ENCODE assay signal across 1 cellular context in genomic region chrX:52934704-52935468, GRCh38.
TF ChIP-seq lines count a peak whose summit lies in the region.

No MANE protein-coding gene starts in this region.

TF ChIP-seq in HepG2, 621 proteins besides CTCF, POLR2A, EP300 and RAD21 (continued from another document and continues in another):
- no peak for TF ChIP-seq LBX2 (CRISPR knock-in tag; IDR thresholded peaks at IDR 0.05; ENCODE audit: borderline replicate concordance)
- no peak for TF ChIP-seq RARG (CRISPR knock-in tag; IDR thresholded peaks at IDR 0.05; ENCODE audit: low read depth)
- TF ChIP-seq THAP8 (CRISPR knock-in tag; IDR thresholded peaks at IDR 0.05; ENCODE audit: borderline replicate concordance), result no peak
- no peak; the same call in 1 of the 2 replicates for TF ChIP-seq IKZF5 (CRISPR knock-in tag; IDR thresholded peaks at IDR 0.05)
- TF ChIP-seq ZNF512B (CRISPR knock-in tag; IDR thresholded peaks at IDR 0.05; ENCODE audit: borderline replicate concordance), result no peak
- TF ChIP-seq ZBTB33 (CRISPR knock-in tag; IDR thresholded peaks at IDR 0.05), result no peak
- no peak for TF ChIP-seq ZBTB2 (CRISPR knock-in tag; IDR thresholded peaks at IDR 0.05; ENCODE audit: low read depth)
- TF ChIP-seq ZNF784 (CRISPR knock-in tag; IDR thresholded peaks at IDR 0.05; ENCODE audit: borderline replicate concordance), result no peak
- no peak; the same call in 1 of the 2 replicates for TF ChIP-seq ZNF281 (CRISPR knock-in tag; IDR thresholded peaks at IDR 0.05; ENCODE audit: borderline replicate concordance)
- no peak for TF ChIP-seq ZNF451 (CRISPR knock-in tag; IDR thresholded peaks at IDR 0.05)
- TF ChIP-seq ZNF496 (CRISPR knock-in tag; IDR thresholded peaks at IDR 0.05; ENCODE audit: insufficient replicate concordance), result no peak
- no peak for TF ChIP-seq FLYWCH1 (CRISPR knock-in tag; IDR thresholded peaks at IDR 0.05)
- TF ChIP-seq FOSL2 (CRISPR knock-in tag; IDR thresholded peaks at IDR 0.05), result peak; percentile 22; the same call in 1 of the 2 replicates
- TF ChIP-seq ZNF710 (CRISPR knock-in tag; IDR thresholded peaks at IDR 0.05; ENCODE audit: borderline replicate concordance), result no peak; the same call in 1 of the 2 replicates
- TF ChIP-seq CENPX (CRISPR knock-in tag; IDR thresholded peaks at IDR 0.05), result no peak
- no peak for TF ChIP-seq AKNA (CRISPR knock-in tag; IDR thresholded peaks at IDR 0.05; ENCODE audit: borderline replicate concordance)
- TF ChIP-seq RXRA (CRISPR knock-in tag; IDR thresholded peaks at IDR 0.05), result 0 out of 2 replicates have a peak, but pooled peaks have one; percentile 42
- no peak for TF ChIP-seq ATF6 (CRISPR knock-in tag; conservative IDR thresholded peaks at IDR 0.05)
- no peak for TF ChIP-seq RAD51 (IDR thresholded peaks at IDR 0.05; ENCODE audit: borderline replicate concordance)
- TF ChIP-seq HMGXB4 (CRISPR knock-in tag; IDR thresholded peaks at IDR 0.05; ENCODE audit: borderline replicate concordance in 1 of 2, low read depth in 1 of 2), result peak in 1 of 2 experiments; percentile 81; a peak in 3 of 4 replicates
- no peak; the same call in 1 of the 2 replicates for TF ChIP-seq ZNF704 (CRISPR knock-in tag; IDR thresholded peaks at IDR 0.05; ENCODE audit: borderline replicate concordance)
- no peak; the same call in 1 of the 2 replicates for TF ChIP-seq ZNF747 (CRISPR knock-in tag; IDR thresholded peaks at IDR 0.05; ENCODE audit: borderline replicate concordance)
- no peak for TF ChIP-seq ZNF570 (CRISPR knock-in tag; IDR thresholded peaks at IDR 0.05; ENCODE audit: borderline replicate concordance)
